1 cellular context compared by ENCODE assay signal in genomic region chr12:79547044-79547734, GRCh38.
A peak's percentile ranks its signal among the peaks of the same experiment; 100 is the strongest.
TF ChIP-seq lines count a peak whose summit lies in the region.

No MANE protein-coding gene starts in this region.

TF ChIP-seq in HepG2, 621 proteins besides CTCF, POLR2A, EP300 and RAD21 (continued from another document and continues in another):
- TF ChIP-seq TERF1 (CRISPR knock-in tag; IDR thresholded peaks at IDR 0.05) (no peak), NAIF1 (CRISPR knock-in tag; IDR thresholded peaks at IDR 0.05; ENCODE audit: borderline replicate concordance) (no peak), EED (CRISPR knock-in tag; IDR thresholded peaks at IDR 0.05) (no peak), GABPB1 (CRISPR knock-in tag; IDR thresholded peaks at IDR 0.05) (no peak), ZNF318 (CRISPR knock-in tag; IDR thresholded peaks at IDR 0.05) (no peak), ATF3 (CRISPR knock-in tag; IDR thresholded peaks at IDR 0.05) (peak; percentile 95), RARG (CRISPR knock-in tag; IDR thresholded peaks at IDR 0.05; ENCODE audit: low read depth) (no peak), LBX2 (CRISPR knock-in tag; IDR thresholded peaks at IDR 0.05; ENCODE audit: borderline replicate concordance) (no peak), ZNF775 (CRISPR knock-in tag; IDR thresholded peaks at IDR 0.05; ENCODE audit: borderline replicate concordance) (no peak), HOXA9 (CRISPR knock-in tag; IDR thresholded peaks at IDR 0.05; ENCODE audit: borderline replicate concordance) (no peak), GLMP (CRISPR knock-in tag; IDR thresholded peaks at IDR 0.05; ENCODE audit: borderline replicate concordance) (no peak), ARNT (IDR thresholded peaks at IDR 0.05) (no peak), ZNF761 (CRISPR knock-in tag; conservative IDR thresholded peaks at IDR 0.05) (no peak), ZNF737 (CRISPR knock-in tag; IDR thresholded peaks at IDR 0.05; ENCODE audit: borderline replicate concordance) (no peak), NRL (CRISPR knock-in tag; IDR thresholded peaks at IDR 0.05; ENCODE audit: borderline replicate concordance) (no peak), POLR2AphosphoS5 (IDR thresholded peaks at IDR 0.05; ENCODE audit: low read depth, low read length) (no peak), ZSCAN29 (CRISPR knock-in tag; conservative IDR thresholded peaks at IDR 0.05) (0 out of 2 replicates have a peak, but pooled peaks have one; percentile 6), ZNF788 (CRISPR knock-in tag; IDR thresholded peaks at IDR 0.05; ENCODE audit: borderline replicate concordance) (no peak), ZNF556 (CRISPR knock-in tag; IDR thresholded peaks at IDR 0.05; ENCODE audit: borderline replicate concordance) (no peak), NFATC3 (CRISPR knock-in tag; IDR thresholded peaks at IDR 0.05) (no peak), SALL2 (CRISPR knock-in tag; IDR thresholded peaks at IDR 0.05) (no peak), BCL6 (CRISPR knock-in tag; IDR thresholded peaks at IDR 0.05) (no peak), HNRNPK (IDR thresholded peaks at IDR 0.05; ENCODE audit: low read depth, low read length, poor library complexity, severe bottlenecking) (peak; percentile 19), SOX6 (IDR thresholded peaks at IDR 0.05) (no peak), SOX6 (CRISPR knock-in tag; IDR thresholded peaks at IDR 0.05) (peak; percentile 78), ZNF12 (CRISPR knock-in tag; IDR thresholded peaks at IDR 0.05) (no peak), ZBED4 (CRISPR knock-in tag; IDR thresholded peaks at IDR 0.05; ENCODE audit: borderline replicate concordance) (no peak), ZFX (CRISPR knock-in tag; IDR thresholded peaks at IDR 0.05; ENCODE audit: low read depth) (no peak), ZNF264 (CRISPR knock-in tag; IDR thresholded peaks at IDR 0.05) (no peak), HOXA5 (CRISPR knock-in tag; IDR thresholded peaks at IDR 0.05) (no peak; the same call in 1 of the 2 replicates), CREM (IDR thresholded peaks at IDR 0.05) (no peak; the same call in 1 of the 2 replicates), CREM (CRISPR knock-in tag; IDR thresholded peaks at IDR 0.05) (no peak), SIX4 (CRISPR knock-in tag; IDR thresholded peaks at IDR 0.05) (no peak), ZNF282 (IDR thresholded peaks at IDR 0.05; ENCODE audit: partially characterized antibody) (no peak), MED8 (CRISPR knock-in tag; IDR thresholded peaks at IDR 0.05; ENCODE audit: insufficient replicate concordance) (no peak), NFRKB (IDR thresholded peaks at IDR 0.05) (no peak), ZNF256 (CRISPR knock-in tag; conservative IDR thresholded peaks at IDR 0.05) (no peak), FLYWCH1 (CRISPR knock-in tag; IDR thresholded peaks at IDR 0.05) (no peak), ZNF354B (CRISPR knock-in tag; IDR thresholded peaks at IDR 0.05) (no peak)
- TF ChIP-seq, protein P1, sequence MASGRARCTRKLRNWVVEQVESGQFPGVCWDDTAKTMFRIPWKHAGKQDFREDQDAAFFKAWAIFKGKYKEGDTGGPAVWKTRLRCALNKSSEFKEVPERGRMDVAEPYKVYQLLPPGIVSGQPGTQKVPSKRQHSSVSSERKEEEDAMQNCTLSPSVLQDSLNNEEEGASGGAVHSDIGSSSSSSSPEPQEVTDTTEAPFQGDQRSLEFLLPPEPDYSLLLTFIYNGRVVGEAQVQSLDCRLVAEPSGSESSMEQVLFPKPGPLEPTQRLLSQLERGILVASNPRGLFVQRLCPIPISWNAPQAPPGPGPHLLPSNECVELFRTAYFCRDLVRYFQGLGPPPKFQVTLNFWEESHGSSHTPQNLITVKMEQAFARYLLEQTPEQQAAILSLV (CRISPR knock-in tag; IDR thresholded peaks at IDR 0.05; ENCODE audit: borderline replicate concordance): no peak
- TF ChIP-seq, protein P2, sequence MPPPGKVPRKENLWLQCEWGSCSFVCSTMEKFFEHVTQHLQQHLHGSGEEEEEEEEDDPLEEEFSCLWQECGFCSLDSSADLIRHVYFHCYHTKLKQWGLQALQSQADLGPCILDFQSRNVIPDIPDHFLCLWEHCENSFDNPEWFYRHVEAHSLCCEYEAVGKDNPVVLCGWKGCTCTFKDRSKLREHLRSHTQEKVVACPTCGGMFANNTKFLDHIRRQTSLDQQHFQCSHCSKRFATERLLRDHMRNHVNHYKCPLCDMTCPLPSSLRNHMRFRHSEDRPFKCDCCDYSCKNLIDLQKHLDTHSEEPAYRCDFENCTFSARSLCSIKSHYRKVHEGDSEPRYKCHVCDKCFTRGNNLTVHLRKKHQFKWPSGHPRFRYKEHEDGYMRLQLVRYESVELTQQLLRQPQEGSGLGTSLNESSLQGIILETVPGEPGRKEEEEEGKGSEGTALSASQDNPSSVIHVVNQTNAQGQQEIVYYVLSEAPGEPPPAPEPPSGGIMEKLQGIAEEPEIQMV (CRISPR knock-in tag; IDR thresholded peaks at IDR 0.05; ENCODE audit: low read depth): no peak
- TF ChIP-seq, protein P3, sequence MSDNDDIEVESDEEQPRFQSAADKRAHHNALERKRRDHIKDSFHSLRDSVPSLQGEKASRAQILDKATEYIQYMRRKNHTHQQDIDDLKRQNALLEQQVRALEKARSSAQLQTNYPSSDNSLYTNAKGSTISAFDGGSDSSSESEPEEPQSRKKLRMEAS (IDR thresholded peaks at IDR 0.05): peak; percentile 43; the same call in 1 of the 2 replicates
- TF ChIP-seq, protein P4, sequence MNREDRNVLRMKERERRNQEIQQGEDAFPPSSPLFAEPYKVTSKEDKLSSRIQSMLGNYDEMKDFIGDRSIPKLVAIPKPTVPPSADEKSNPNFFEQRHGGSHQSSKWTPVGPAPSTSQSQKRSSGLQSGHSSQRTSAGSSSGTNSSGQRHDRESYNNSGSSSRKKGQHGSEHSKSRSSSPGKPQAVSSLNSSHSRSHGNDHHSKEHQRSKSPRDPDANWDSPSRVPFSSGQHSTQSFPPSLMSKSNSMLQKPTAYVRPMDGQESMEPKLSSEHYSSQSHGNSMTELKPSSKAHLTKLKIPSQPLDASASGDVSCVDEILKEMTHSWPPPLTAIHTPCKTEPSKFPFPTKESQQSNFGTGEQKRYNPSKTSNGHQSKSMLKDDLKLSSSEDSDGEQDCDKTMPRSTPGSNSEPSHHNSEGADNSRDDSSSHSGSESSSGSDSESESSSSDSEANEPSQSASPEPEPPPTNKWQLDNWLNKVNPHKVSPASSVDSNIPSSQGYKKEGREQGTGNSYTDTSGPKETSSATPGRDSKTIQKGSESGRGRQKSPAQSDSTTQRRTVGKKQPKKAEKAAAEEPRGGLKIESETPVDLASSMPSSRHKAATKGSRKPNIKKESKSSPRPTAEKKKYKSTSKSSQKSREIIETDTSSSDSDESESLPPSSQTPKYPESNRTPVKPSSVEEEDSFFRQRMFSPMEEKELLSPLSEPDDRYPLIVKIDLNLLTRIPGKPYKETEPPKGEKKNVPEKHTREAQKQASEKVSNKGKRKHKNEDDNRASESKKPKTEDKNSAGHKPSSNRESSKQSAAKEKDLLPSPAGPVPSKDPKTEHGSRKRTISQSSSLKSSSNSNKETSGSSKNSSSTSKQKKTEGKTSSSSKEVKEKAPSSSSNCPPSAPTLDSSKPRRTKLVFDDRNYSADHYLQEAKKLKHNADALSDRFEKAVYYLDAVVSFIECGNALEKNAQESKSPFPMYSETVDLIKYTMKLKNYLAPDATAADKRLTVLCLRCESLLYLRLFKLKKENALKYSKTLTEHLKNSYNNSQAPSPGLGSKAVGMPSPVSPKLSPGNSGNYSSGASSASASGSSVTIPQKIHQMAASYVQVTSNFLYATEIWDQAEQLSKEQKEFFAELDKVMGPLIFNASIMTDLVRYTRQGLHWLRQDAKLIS (CRISPR knock-in tag; IDR thresholded peaks at IDR 0.05): no peak
